In the genomic region with DNA sequence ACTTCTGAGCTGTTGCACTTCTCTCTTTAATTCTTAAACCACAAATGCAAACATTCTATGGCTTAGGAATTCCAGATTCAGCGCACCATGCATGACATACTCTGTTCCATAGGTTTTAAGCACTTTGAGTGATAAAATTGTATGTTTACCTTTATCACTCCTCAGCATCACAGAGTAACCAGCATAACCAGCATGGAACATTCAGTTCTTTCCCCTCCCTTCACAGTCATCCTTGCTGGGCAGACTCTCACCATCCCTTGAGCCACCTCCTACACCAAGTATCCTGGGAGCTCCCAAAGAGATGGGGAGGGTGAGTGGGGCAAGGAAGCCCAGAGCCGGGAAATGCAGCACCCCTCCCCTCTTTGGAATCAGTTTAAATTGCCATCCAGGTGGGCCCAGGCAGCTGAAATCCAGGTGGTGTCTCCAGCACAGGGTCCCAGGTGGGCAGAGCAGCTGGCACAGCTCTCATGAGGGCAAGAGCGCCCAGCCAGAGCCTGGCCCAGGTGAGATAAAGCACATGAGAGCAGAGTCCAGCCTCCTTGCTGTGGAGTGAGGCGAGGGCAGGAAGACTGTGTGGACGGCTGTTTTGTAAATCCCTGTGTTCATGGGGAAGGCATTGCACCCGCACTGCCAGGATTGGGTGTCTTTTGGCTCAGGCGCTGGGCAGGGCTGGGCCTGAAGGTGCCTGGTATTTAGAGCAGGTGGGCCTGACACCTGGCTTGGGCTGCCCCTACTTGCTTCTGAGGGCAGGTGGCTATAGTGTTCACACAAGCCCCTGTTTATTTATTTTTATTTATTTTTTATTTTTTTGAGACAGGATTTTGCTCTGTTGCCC, we compare ENCODE assay signal across 1 cellular context.
TF ChIP-seq lines count a peak whose summit lies in the region.

No MANE protein-coding gene starts in this region.

TF ChIP-seq in IMR-90, 13 proteins besides CTCF, POLR2A, EP300 and RAD21 (continued from another document):
- TF ChIP-seq RFX5 (IDR thresholded peaks at IDR 0.05; ENCODE audit: low read depth, low read length): no peak
